12 cellular contexts compared by ENCODE assay signal in the genomic region with DNA sequence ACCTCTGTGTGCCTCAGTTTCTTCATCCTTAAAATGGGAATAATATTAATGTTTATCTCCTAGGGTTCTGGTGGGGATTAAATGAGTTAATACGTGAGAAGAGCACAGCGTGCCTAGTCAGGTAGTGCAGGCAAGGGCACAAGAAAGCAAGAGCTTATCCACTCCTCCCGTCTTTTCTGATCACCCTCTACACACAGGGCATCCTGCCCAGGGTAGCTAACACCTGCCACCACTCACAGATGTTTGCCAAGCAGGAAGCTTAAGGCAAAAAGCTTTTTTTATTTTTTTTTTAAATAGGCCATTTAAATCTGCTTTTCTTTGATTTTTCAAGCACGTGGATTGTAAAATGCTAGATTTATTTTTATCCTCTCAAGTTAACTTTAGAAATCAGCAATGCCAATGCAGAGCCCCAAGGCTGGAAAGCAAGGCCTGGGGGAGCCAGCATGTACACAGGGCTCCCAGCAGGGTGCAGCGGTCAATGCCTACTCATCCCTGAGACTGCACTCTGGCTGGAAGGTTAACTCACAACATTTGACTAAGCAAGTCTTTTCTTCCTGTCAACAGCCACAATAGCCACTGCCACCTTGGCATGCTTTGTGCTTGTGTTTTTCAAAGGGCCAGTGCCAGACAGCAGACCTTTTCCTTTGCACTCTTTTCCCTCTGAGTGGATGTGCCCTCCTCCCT.
A peak's percentile ranks its signal among the peaks of the same experiment; 100 is the strongest.
DNase-seq lines count a peak whose midpoint lies in the region; ATAC-seq, FAIRE-seq and TF ChIP-seq lines count a peak whose summit lies in the region.
"Had no signal": no experiment of that assay in that cellular context is flagged by ENCODE, and none has a peak within 500 bp of the region (broad histone marks: within the 10 kb centered on the region; RNA-seq: fewer than 3 reads in every experiment).

No MANE protein-coding gene starts in this region.

- H3K27ac ChIP-seq in brain microvascular endothelial cell (no peak overlapping the region), small intestine (ENCODE audit: low read depth in 1 of 2, low read length in 1 of 2) (no peak overlapping the region), upper lobe of left lung (no peak overlapping the region)
- H3K27ac ChIP-seq: left lung had no signal

- in situ Hi-C loops in brain microvascular endothelial cell (cut with HindIII; ENCODE audit: low pct_ligation_motif_present, low sequenced_read_pairs), result no loop called here

- TF ChIP-seq CTCF in brain microvascular endothelial cell (IDR thresholded peaks at IDR 0.05; ENCODE audit: low read depth, low read length, missing control alignments) (peak; percentile 11), upper lobe of left lung (IDR thresholded peaks at IDR 0.05) (no peak)

- H3K36me3 ChIP-seq in brain microvascular endothelial cell (replicated peaks) (no peaks in the 10 kb centered on the region), small intestine (ENCODE audit: control insufficient read depth in 2 of 2, insufficient read depth in 2 of 2, low read length in 2 of 2) (peaks cover 0 to 14% of the 10 kb centered on the region in 2 donors), upper lobe of left lung (peaks cover 0 to 4% (median under 1%) of the 10 kb centered on the region in 4 donors)
- H3K36me3 ChIP-seq: left lung had no signal

- DNase-seq in NK-92 treated with Interleukin-12 subunit alpha and Interleukin-12 subunit beta, amount 100 ng/mL, for 24 hours (lab: John Stamatoyannopoulos, UW), result peak; percentile 17
- no peak for DNase-seq in NK-92 (lab: John Stamatoyannopoulos, UW; ENCODE audit: unreplicated experiment)
- DNase-seq in NCI-H2029 treated with DMSO at 0.1 percent for 48 hours (lab: John Stamatoyannopoulos, UW), result peak; percentile 87
- DNase-seq in brain microvascular endothelial cell, result no peak
- peak; percentile 13 for DNase-seq in small intestine
- no peak for DNase-seq in upper lobe of left lung
- no peak for DNase-seq in foreskin melanocyte
- DNase-seq: effector memory CD4-positive, alpha-beta T cell; Karpas-422; left lung; OCI-M1 had no signal

- no peaks in the 10 kb centered on the region for H3K4me1 ChIP-seq in small intestine (ENCODE audit: control insufficient read depth in 2 of 2, insufficient read depth in 1 of 2, low read depth in 1 of 2, low read length in 1 of 2)
- no peaks in the 10 kb centered on the region for H3K4me1 ChIP-seq in upper lobe of left lung
- H3K4me1 ChIP-seq: left lung had no signal

- no peaks in the 10 kb centered on the region for H3K9me3 ChIP-seq in small intestine (ENCODE audit: control insufficient read depth, low read depth)
- no peaks in the 10 kb centered on the region for H3K9me3 ChIP-seq in upper lobe of left lung
- H3K9me3 ChIP-seq: left lung had no signal

- no peak for TF ChIP-seq EP300 in upper lobe of left lung (IDR thresholded peaks at IDR 0.05)

- ATAC-seq in GM19452 (IDR thresholded peaks at IDR 0.05; ENCODE audit: unreplicated experiment) (no peak), upper lobe of left lung (ENCODE audit: low FRiP score in 2 of 2) (no peak)

- no peaks in the 10 kb centered on the region for H3K27me3 ChIP-seq in brain microvascular endothelial cell (replicated peaks)
- H3K27me3 ChIP-seq in small intestine (ENCODE audit: control insufficient read depth in 2 of 2, insufficient read depth in 2 of 2, low read length in 2 of 2), result peaks cover 0 to 4% of the 10 kb centered on the region in 2 donors
- no peaks in the 10 kb centered on the region for H3K27me3 ChIP-seq in upper lobe of left lung
- H3K27me3 ChIP-seq: left lung had no signal

- no peak for FAIRE-seq in small intestine (lab: Jason Lieb, UNC)

- no peak for TF ChIP-seq POLR2A in upper lobe of left lung (IDR thresholded peaks at IDR 0.05)

- H3K4me3 ChIP-seq in brain microvascular endothelial cell (ENCODE audit: low read depth, low read length) (no peak overlapping the region), small intestine (ENCODE audit: low read depth in 1 of 2, low read length in 2 of 2) (no peak overlapping the region), upper lobe of left lung (no peak overlapping the region)
- H3K4me3 ChIP-seq: left lung had no signal

- 35 to 72% (median 41%) methylated on average over 5 of the region's 5 CpGs for WGBS in small intestine, 3 donors
- 68 to 73% methylated on average over 5 of the region's 5 CpGs for WGBS in upper lobe of left lung, 2 donors

Comparison
In these comparisons a context has a peak if more than half of its experiments do, and no peak if none do; other contexts are left out.
1. DNase-seq: peak in NK-92 treated with Interleukin-12 subunit alpha and Interleukin-12 subunit beta, amount 100 ng/mL, for 24 hours (single experiment), NCI-H2029 treated with DMSO at 0.1 percent for 48 hours (single experiment) and small intestine (single experiment); none in NK-92 (single experiment), brain microvascular endothelial cell (single experiment), upper lobe of left lung (0 of 2) and foreskin melanocyte (single experiment).